ENCODE assay signal across 12 cellular contexts in genomic region chr12:851343-851742, GRCh38.
A peak's percentile ranks its signal among the peaks of the same experiment; 100 is the strongest.
DNase-seq lines count a peak whose midpoint lies in the region; ATAC-seq and TF ChIP-seq lines count a peak whose summit lies in the region.
"Had no signal": no experiment of that assay in that cellular context is flagged by ENCODE, and none has a peak within 500 bp of the region (broad histone marks: within the 10 kb centered on the region; RNA-seq: fewer than 3 reads in every experiment).

No MANE protein-coding gene starts in this region.

- TF ChIP-seq POLR2A in esophagus muscularis mucosa (IDR thresholded peaks at IDR 0.05; ENCODE audit: low read depth) (no peak), testis (IDR thresholded peaks at IDR 0.05) (no peak)

- peak overlapping the region; percentile 3 to 6; a peak in 2 of 4 replicates for H3K4me3 ChIP-seq in SK-N-SH (ENCODE audit: low read depth in 2 of 2, low read length in 1 of 2)
- H3K4me3 ChIP-seq in esophagus muscularis mucosa: peak overlapping the region in 2 of 4 donors; percentile 3 to 27
- H3K4me3 ChIP-seq in testis: no peak overlapping the region
- H3K4me3 ChIP-seq: right lobe of liver had no signal

- TF ChIP-seq RAD21 in SK-N-SH (IDR thresholded peaks at IDR 0.05; ENCODE audit: low read length): no peak

- peaks cover 23% of the 10 kb centered on the region for H3F3A ChIP-seq in SK-N-SH (replicated peaks; ENCODE audit: insufficient read depth)

- H3K4me1 ChIP-seq in SK-N-SH (ENCODE audit: control insufficient read depth in 1 of 2, insufficient read depth in 2 of 2, low read depth in 1 of 2, low read length in 1 of 2): peaks cover 3 to 38% of the 10 kb centered on the region in 2 experiments; a peak in 3 of 4 replicates
- H3K4me1 ChIP-seq in esophagus muscularis mucosa: peaks cover 26 to 55% (median 51%) of the 10 kb centered on the region in 4 donors
- peaks cover 14% of the 10 kb centered on the region for H3K4me1 ChIP-seq in testis

- H3K27ac ChIP-seq in SK-N-SH (ENCODE audit: low read depth in 2 of 2, low read length in 1 of 2) (peak overlapping the region; percentile 73 to 82), esophagus muscularis mucosa (replicated peaks in 1 of 4) (peak overlapping the region; percentile 43 to 73 (median 56)), testis (no peak overlapping the region)
- H3K27ac ChIP-seq: right lobe of liver had no signal

- peak; percentile 20 for DNase-seq in EL
- DNase-seq in SK-N-SH: no peak
- no peak for DNase-seq in esophagus muscularis mucosa (ENCODE audit: extremely low spot score)
- DNase-seq in sciatic nerve (ENCODE audit: low spot score): no peak
- DNase-seq in T-helper 9 cell: no peak
- no peak for DNase-seq in GM19240 (ENCODE audit: insufficient read length, low spot score)
- no peak for DNase-seq in GM10248 (ENCODE audit: extremely low spot score)
- no peak for DNase-seq in testis
- DNase-seq: activated effector memory CD4-positive, alpha-beta T cell treated with anti-CD3 and anti-CD28 coated beads, Interleukin-2, amount 50 U/mL, for 16 hours; DMS153; NCI-H1436 treated with DMSO at 0.1 percent for 48 hours; right lobe of liver had no signal

- 97% methylated on average over 1 of the region's 1 CpG for WGBS in SK-N-SH (ENCODE audit: low lambda C conversion rate)
- 52% methylated on average over 1 of the region's 1 CpG for WGBS in esophagus muscularis mucosa
- 91 to 100% methylated on average over 1 of the region's 1 CpG for WGBS in testis, 2 donors

- H3K9me3 ChIP-seq in SK-N-SH (no peaks in the 10 kb centered on the region), esophagus muscularis mucosa (no peaks in the 10 kb centered on the region), testis (no peaks in the 10 kb centered on the region)
- H3K9me3 ChIP-seq: right lobe of liver had no signal

- peaks cover 85% of the 10 kb centered on the region for H3K79me2 ChIP-seq in SK-N-SH (ENCODE audit: insufficient read depth)

- H3K36me3 ChIP-seq in SK-N-SH (replicated peaks in 1 of 2; ENCODE audit: control insufficient read depth in 1 of 2, insufficient read depth in 2 of 2, low read length in 1 of 2): peaks cover 0 to 4% of the 10 kb centered on the region in 2 experiments
- no peaks in the 10 kb centered on the region for H3K36me3 ChIP-seq in esophagus muscularis mucosa
- no peaks in the 10 kb centered on the region for H3K36me3 ChIP-seq in testis (ENCODE audit: low read depth, missing control alignments)
- H3K36me3 ChIP-seq: right lobe of liver had no signal

- CTCF ChIA-PET in SK-N-SH (lab: Yijun Ruan, JAX) (no interaction called here), GM10248 (lab: Yijun Ruan, JAX) (interaction anchor here (1.7 kb wide), 1 partner anchor 275 kb away, joined by 5 read pairs; no protein-coding TSS in a partner anchor)

- H2AFZ ChIP-seq in SK-N-SH (ENCODE audit: low read depth): no peak overlapping the region

- H3K4me2 ChIP-seq in SK-N-SH: peak overlapping the region; percentile 52

- H3K27me3 ChIP-seq in SK-N-SH (ENCODE audit: insufficient read depth): no peaks in the 10 kb centered on the region
- H3K27me3 ChIP-seq in esophagus muscularis mucosa: no peaks in the 10 kb centered on the region
- H3K27me3 ChIP-seq in testis: no peaks in the 10 kb centered on the region
- H3K27me3 ChIP-seq: right lobe of liver had no signal

- ATAC-seq in sciatic nerve: peak; percentile 42

- H3K9ac ChIP-seq in SK-N-SH: peak overlapping the region; percentile 17; the same call in 1 of the 2 replicates

- no peaks in the 10 kb centered on the region for H3K9me2 ChIP-seq in SK-N-SH

- TF ChIP-seq EP300 in SK-N-SH (IDR thresholded peaks at IDR 0.05; ENCODE audit: borderline replicate concordance in 1 of 2, low read depth in 1 of 2, low read length in 1 of 2) (no peak), esophagus muscularis mucosa (IDR thresholded peaks at IDR 0.05) (no peak)

- H4K20me1 ChIP-seq in SK-N-SH (ENCODE audit: insufficient read depth): no peaks in the 10 kb centered on the region

- POLR2A ChIA-PET in SK-N-SH (lab: Yijun Ruan, JAX) (no interaction called here), GM10248 (lab: Yijun Ruan, JAX) (no interaction called here)

- no peak for TF ChIP-seq CTCF in SK-N-SH (IDR thresholded peaks at IDR 0.05)
- no peak for TF ChIP-seq CTCF in esophagus muscularis mucosa (IDR thresholded peaks at IDR 0.05)
- no peak for TF ChIP-seq CTCF in GM10248 (IDR thresholded peaks at IDR 0.05; ENCODE audit: control extremely low read depth, extremely low read depth, low read depth, missing control alignments)
- TF ChIP-seq CTCF in testis (IDR thresholded peaks at IDR 0.05): no peak

- intact Hi-C loops in esophagus muscularis mucosa (cut with DNase I) (no loop called here), sciatic nerve (cut with DNase I) (no loop called here), testis (cut with DNase I; ENCODE audit: low total_unique reads) (no loop called here)

TF ChIP-seq in SK-N-SH, 30 proteins besides CTCF, POLR2A, EP300 and RAD21:
- TF ChIP-seq PBX3 (IDR thresholded peaks at IDR 0.05): peak; percentile 50
- peak; percentile 73 for TF ChIP-seq TCF12 (IDR thresholded peaks at IDR 0.05)
- no peak for TF ChIP-seq NFIC (IDR thresholded peaks at IDR 0.05; ENCODE audit: borderline replicate concordance)
TF ChIP-seq in SK-N-SH: peak in this region for 2.

Comparison
In these comparisons a context has a peak if more than half of its experiments do, and no peak if none do; other contexts are left out.
1. H3K27ac ChIP-seq: peak in SK-N-SH (2 of 2) and esophagus muscularis mucosa (4 of 4); none in testis (0 of 2).
2. H3K4me3 ChIP-seq: peak in SK-N-SH (2 of 2); none in testis (0 of 2).